33 cellular contexts compared by ENCODE assay signal in the genomic region with DNA sequence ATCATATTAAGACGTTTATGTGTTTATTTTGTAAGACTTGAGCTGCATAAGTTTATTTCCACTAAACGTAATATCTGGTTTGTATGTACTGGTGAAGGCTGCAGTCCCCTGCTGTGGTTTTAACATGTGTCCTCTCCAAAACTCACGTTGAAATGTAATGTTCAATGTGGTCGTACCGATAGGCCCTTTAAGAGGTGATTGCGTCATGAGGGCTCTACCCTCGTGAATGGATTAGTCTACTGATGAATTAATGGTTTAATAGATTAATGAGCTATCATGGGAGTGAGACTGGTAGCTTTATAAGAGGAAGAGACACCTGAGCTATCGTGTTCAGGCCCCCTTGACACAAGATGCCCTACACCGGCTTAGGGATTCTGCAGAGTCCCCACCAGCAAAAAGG. TPM values are rescaled to one million over a fixed set of nuclear protein-coding genes. Genes with fewer than 3 reads are reported as not detected.
"Had no signal": no experiment of that assay in that cellular context is flagged by ENCODE, and none has a peak within 500 bp of the region (broad histone marks: within the 10 kb centered on the region; RNA-seq: fewer than 3 reads in every experiment).

No MANE protein-coding gene starts in this region.

- H3K27me3 ChIP-seq: ascending aorta, body of pancreas, brain microvascular endothelial cell, breast epithelium had no signal

- ATAC-seq: activated CD4-positive, alpha-beta T cell treated with anti-CD3 and anti-CD28 coated beads for 36 hours; activated CD4-positive, CD25-positive, alpha-beta regulatory T cell treated with anti-CD3 and anti-CD28 coated beads, Interleukin-2, amount 50 U/mL, for 24 hours; activated CD8-positive, alpha-beta memory T cell treated with anti-CD3 and anti-CD28 coated beads, Interleukin-2, amount 10 ng/mL, durations not matched to agents 7 days and 5 days; activated CD8-positive, alpha-beta T cell treated with anti-CD3 and anti-CD28 coated beads, Interleukin-2, amount 10 ng/mL, durations not matched to agents 7 days and 5 days; activated naive CD8-positive, alpha-beta T cell treated with anti-CD3 and anti-CD28 coated beads, Interleukin-2, amount 50 U/mL, for 24 hours; body of pancreas; WTC11 had no signal

- H3K4me3 ChIP-seq: ascending aorta, body of pancreas, breast epithelium had no signal

- DNase-seq: activated CD4-positive, alpha-beta memory T cell treated with anti-CD3 and anti-CD28 coated beads, Interleukin-2, amount 10 ng/mL, durations not matched to agents 7 days and 5 days; activated CD4-positive, alpha-beta T cell treated with anti-CD3 and anti-CD28 coated beads for 1 hour; activated CD4-positive, alpha-beta T cell treated with anti-CD3 and anti-CD28 coated beads for 36 hours; activated CD4-positive, alpha-beta T cell treated with anti-CD3 and anti-CD28 coated beads for 48 hours; activated CD4-positive, alpha-beta T cell treated with anti-CD3 and anti-CD28 coated beads, Interleukin-2, amount 10 ng/mL, durations not matched to agents 7 days and 5 days; activated CD4-positive, alpha-beta T cell treated with anti-CD3 and anti-CD28 coated beads, Interleukin-2, amount 50 U/mL, for 48 hours; activated CD4-positive, CD25-positive, alpha-beta regulatory T cell; activated CD8-positive, alpha-beta memory T cell treated with anti-CD3 and anti-CD28 coated beads for 24 hours; activated CD8-positive, alpha-beta memory T cell treated with anti-CD3 and anti-CD28 coated beads, Interleukin-2, amount 10 ng/mL, durations not matched to agents 7 days and 5 days; activated CD8-positive, alpha-beta memory T cell treated with anti-CD3 and anti-CD28 coated beads, Interleukin-2, amount 50 U/mL, for 48 hours; activated CD8-positive, alpha-beta T cell treated with anti-CD3 and anti-CD28 coated beads, Interleukin-2, amount 10 ng/mL, durations not matched to agents 7 days and 5 days; activated effector memory CD4-positive, alpha-beta T cell treated with Interleukin-2 at 50 U/mL for 16 hours; activated gamma-delta T cell; activated naive CD4-positive, alpha-beta T cell treated with anti-CD3 and anti-CD28 coated beads, Interleukin-2, amount 10 ng/mL, durations not matched to agents 7 days and 5 days; activated naive CD4-positive, alpha-beta T cell treated with Interleukin-2 at 50 U/mL for 16 hours; activated naive CD8-positive, alpha-beta T cell treated with anti-CD3 and anti-CD28 coated beads, Interleukin-2, amount 10 ng/mL, durations not matched to agents 7 days and 5 days; activated naive CD8-positive, alpha-beta T cell treated with anti-CD3 and anti-CD28 coated beads, Interleukin-2, amount 50 U/mL, for 24 hours; activated T-cell treated with anti-CD3 and anti-CD28 coated beads, Interleukin-2, amount 50 U/mL, for 24 hours; activated T-cell treated with anti-CD3 and anti-CD28 coated beads, Interleukin-2, amount 50 U/mL, for 48 hours; amygdala; anterior cingulate cortex; body of pancreas; brain microvascular endothelial cell; central memory CD4-positive, alpha-beta T cell; T-helper 2 cell; T-helper 9 cell; WERI-Rb-1 had no signal

- FAIRE-seq: colon, TTC549 had no signal

- H3K36me3 ChIP-seq: breast epithelium had no signal

- H3K27ac ChIP-seq: ascending aorta, body of pancreas, brain microvascular endothelial cell, breast epithelium, WERI-Rb-1 had no signal

- H3K9me3 ChIP-seq: ascending aorta, body of pancreas, breast epithelium had no signal

RNA-seq across cellular contexts. Expression of a gene that starts 14.9 kb away (rescaled TPM):
- total RNA-seq: activated CD4-positive, alpha-beta T cell treated with anti-CD3 and anti-CD28 coated beads, Interleukin-2, amount 10 ng/mL, durations not matched to agents 7 days and 5 days; activated CD8-positive, alpha-beta T cell treated with anti-CD3 and anti-CD28 coated beads, Interleukin-2, amount 10 ng/mL, durations not matched to agents 7 days and 5 days; activated naive CD8-positive, alpha-beta T cell treated with anti-CD3 and anti-CD28 coated beads, Interleukin-2, amount 10 ng/mL, durations not matched to agents 7 days and 5 days had no signal
